ENCODE assay signal across 8 cellular contexts in genomic region chr2:37376421-37377186, GRCh38. TPM values are rescaled to one million over a fixed set of nuclear protein-coding genes. Genes with fewer than 3 reads are reported as not detected.
DNase-seq lines count a peak whose midpoint lies in the region; ATAC-seq and TF ChIP-seq lines count a peak whose summit lies in the region.

No MANE protein-coding gene starts in this region.

- TF ChIP-seq CTCF in fibroblast of the aortic adventitia (IDR thresholded peaks at IDR 0.05; ENCODE audit: insufficient read depth, low read length): no peak

- H3K27me3 ChIP-seq in SJSA1 (replicated peaks): no peaks in the 10 kb centered on the region

- H3K4me1 ChIP-seq in SJSA1 (replicated peaks): peaks cover 32% of the 10 kb centered on the region

- no peaks in the 10 kb centered on the region for H3K9me3 ChIP-seq in SJSA1 (replicated peaks)

- DNase-seq in EH (ENCODE audit: low read depth) (peak; percentile 93), SJSA1 (ENCODE audit: low read depth in 1 of 2, low spot score in 2 of 2) (peak; percentile 89 to 91), fibroblast of the aortic adventitia (ENCODE audit: low read depth) (peak; percentile 95), stromal cell of bone marrow (ENCODE audit: low read depth) (peak; percentile 85), NCI-H1092 treated with DMSO at 0.1 percent for 48 hours (lab: John Stamatoyannopoulos, UW) (no peak), amniotic stem cell (lab: John Stamatoyannopoulos, UW) (no peak)

- H3K36me3 ChIP-seq in SJSA1: no peaks in the 10 kb centered on the region

- H3K4me3 ChIP-seq in SJSA1 (peak overlapping the region; percentile 3), fibroblast of the aortic adventitia (ENCODE audit: low read depth, low read length) (peak overlapping the region; percentile 38)

- H3K27ac ChIP-seq in SJSA1: peak overlapping the region; percentile 88

- peak; percentile 79 for ATAC-seq in GM19452 (IDR thresholded peaks at IDR 0.05; ENCODE audit: unreplicated experiment)
- peak; percentile 89 for ATAC-seq in HG03342 (IDR thresholded peaks at IDR 0.05; ENCODE audit: unreplicated experiment)

RNA-seq across cellular contexts. Expression of gene QPCT, which starts 32.2 kb away (rescaled TPM):
- 7.1 and 10.8 TPM in 2 replicates for total RNA-seq in SJSA1 (2014; rRNA removed; shearing (Covaris generic))
- 1.7 and 8.3 TPM in 2 replicates for total RNA-seq in fibroblast of the aortic adventitia (ENCODE audit: low replicate concordance)

RNA-seq across cellular contexts. Expression of gene PRKD3, which starts 52.0 kb away (rescaled TPM):
- 77.3 and 78.9 TPM in 2 replicates for total RNA-seq in SJSA1 (2014; rRNA removed; shearing (Covaris generic))
- 55.8 and 77.9 TPM in 2 replicates for total RNA-seq in fibroblast of the aortic adventitia (ENCODE audit: low replicate concordance)

Comparison
In these comparisons a context has a peak if more than half of its experiments do, and no peak if none do; other contexts are left out.
1. DNase-seq: peak in EH (single experiment), SJSA1 (2 of 2), fibroblast of the aortic adventitia (single experiment) and stromal cell of bone marrow (single experiment); none in NCI-H1092 treated with DMSO at 0.1 percent for 48 hours (single experiment) and amniotic stem cell (single experiment).